In genomic region chr11:11157201-11157600, GRCh38 we compare ENCODE assay signal across 8 cellular contexts.
DNase-seq lines count a peak whose midpoint lies in the region; ATAC-seq and TF ChIP-seq lines count a peak whose summit lies in the region.

No MANE protein-coding gene starts in this region.

- no peaks in the 10 kb centered on the region for H3K79me2 ChIP-seq in GM23338 (replicated peaks; ENCODE audit: insufficient read depth)

- H3K27me3 ChIP-seq in GM23338 (ENCODE audit: insufficient read depth) (no peaks in the 10 kb centered on the region), gastroesophageal sphincter (no peaks in the 10 kb centered on the region)

- no peaks in the 10 kb centered on the region for H4K20me1 ChIP-seq in GM23338 (replicated peaks; ENCODE audit: insufficient read depth)

- H3K4me1 ChIP-seq in GM23338 (ENCODE audit: insufficient read depth) (no peaks in the 10 kb centered on the region), gastroesophageal sphincter (no peaks in the 10 kb centered on the region)

- ATAC-seq in GM23338 (peak; percentile 82), HG03095 (IDR thresholded peaks at IDR 0.05; ENCODE audit: unreplicated experiment) (no peak), gastroesophageal sphincter (no peak), GM21423 (IDR thresholded peaks at IDR 0.05; ENCODE audit: unreplicated experiment) (no peak)

- no peak for TF ChIP-seq EP300 in gastroesophageal sphincter (IDR thresholded peaks at IDR 0.05)

- no peak overlapping the region for H2AFZ ChIP-seq in GM23338

- H3K9me3 Mint-ChIP-seq in GM23338: peaks cover 12% of the 10 kb centered on the region
- no peaks in the 10 kb centered on the region for H3K9me3 Mint-ChIP-seq in nephron

- H3K9me2 ChIP-seq in GM23338 (ENCODE audit: insufficient read depth): 0 out of 2 replicates have a peak, but pooled peaks cover 6% of the 10 kb centered on the region

- no peaks in the 10 kb centered on the region for H3F3A ChIP-seq in GM23338 (replicated peaks; ENCODE audit: low read depth)

- H3K27ac Mint-ChIP-seq in GM23338 (no peak overlapping the region), nephron (no peak overlapping the region)

- TF ChIP-seq CTCF in AG10803 (conservative IDR thresholded peaks at IDR 0.05; ENCODE audit: low read length) (peak; percentile 44), GM23338 (conservative IDR thresholded peaks at IDR 0.05; ENCODE audit: low read depth in 2 of 2) (peak; percentile 59 to 74), nephron (IDR thresholded peaks at IDR 0.05; ENCODE audit: unreplicated experiment in 3 of 3) (peak in 2 of 3 experiments; percentile 32 to 44), gastroesophageal sphincter (IDR thresholded peaks at IDR 0.05) (peak in 2 of 4 experiments; percentile 46 to 58)

- WGBS in gastroesophageal sphincter (ENCODE audit: low coverage in 1 of 2), 2 donors: 70 to 77% methylated on average over 3 of the region's 7 CpGs

- no peak for TF ChIP-seq POLR2A in gastroesophageal sphincter (IDR thresholded peaks at IDR 0.05)

- H3K27ac ChIP-seq in GM23338 (ENCODE audit: low read depth): no peak overlapping the region
- H3K27ac ChIP-seq in gastroesophageal sphincter: no peak overlapping the region

- H3K4me2 ChIP-seq in GM23338: no peak overlapping the region

- no peak overlapping the region for H3K4me3 ChIP-seq in AG10803 (ENCODE audit: low read length)
- no peak overlapping the region for H3K4me3 ChIP-seq in GM23338
- no peak overlapping the region for H3K4me3 ChIP-seq in gastroesophageal sphincter

- H3K36me3 Mint-ChIP-seq in GM23338 (ENCODE audit: low read depth) (no peaks in the 10 kb centered on the region; the same call in 1 of the 3 replicates), nephron (ENCODE audit: low read depth) (no peaks in the 10 kb centered on the region)

- peaks cover 0 to 7% (median 0%) of the 10 kb centered on the region in 3 donors for H3K9me3 ChIP-seq in gastroesophageal sphincter

- H3K36me3 ChIP-seq in GM23338 (ENCODE audit: insufficient read depth) (no peaks in the 10 kb centered on the region), gastroesophageal sphincter (no peaks in the 10 kb centered on the region)

- peak; percentile 11 for DNase-seq in AG10803 (ENCODE audit: low read depth)
- DNase-seq in GM23338 (ENCODE audit: low spot score): peak; percentile 84
- peak; percentile 33 for DNase-seq in T-helper 22 cell (ENCODE audit: low read depth)
- DNase-seq in cerebellar cortex (ENCODE audit: low spot score): peak; percentile 27

- H3K4me1 Mint-ChIP-seq in GM23338 (no peaks in the 10 kb centered on the region), nephron (no peaks in the 10 kb centered on the region)

- H3K27me3 Mint-ChIP-seq in GM23338 (ENCODE audit: insufficient read depth, low read depth, poor library complexity): peaks cover 3% of the 10 kb centered on the region
- peaks cover 18% of the 10 kb centered on the region for H3K27me3 Mint-ChIP-seq in nephron (ENCODE audit: low read depth)

- H3K4me3 Mint-ChIP-seq in GM23338: no peak overlapping the region
- no peak overlapping the region for H3K4me3 Mint-ChIP-seq in nephron

TF ChIP-seq in GM23338, 12 proteins besides CTCF, POLR2A, EP300 and RAD21 (continues in another document):
- no peak for TF ChIP-seq ZNF114 (CRISPR knock-in tag; IDR thresholded peaks at IDR 0.05)
- no peak for TF ChIP-seq EZH2phosphoT487 (IDR thresholded peaks at IDR 0.05; ENCODE audit: unreplicated experiment)
- TF ChIP-seq REST (IDR thresholded peaks at IDR 0.05; ENCODE audit: unreplicated experiment): no peak
- no peak for TF ChIP-seq STAT1 (IDR thresholded peaks at IDR 0.05; ENCODE audit: unreplicated experiment)
- TF ChIP-seq JUNB (IDR thresholded peaks at IDR 0.05; ENCODE audit: unreplicated experiment): no peak
- TF ChIP-seq CREB1 (CRISPR knock-in tag; IDR thresholded peaks at IDR 0.05; ENCODE audit: low read depth): no peak
- no peak for TF ChIP-seq NANOG (IDR thresholded peaks at IDR 0.05; ENCODE audit: borderline replicate concordance)
- no peak for TF ChIP-seq ZNF462 (CRISPR knock-in tag; IDR thresholded peaks at IDR 0.05)

Comparison
In these comparisons a context has a peak if more than half of its experiments do, and no peak if none do; other contexts are left out.
1. DNase-seq: peak in every context shown above with its lines; median percentile 84 in GM23338; 33 in T-helper 22 cell; 27 in cerebellar cortex; 11 in AG10803.